Comparison of ENCODE assay signal across 1 cellular context in the genomic region with DNA sequence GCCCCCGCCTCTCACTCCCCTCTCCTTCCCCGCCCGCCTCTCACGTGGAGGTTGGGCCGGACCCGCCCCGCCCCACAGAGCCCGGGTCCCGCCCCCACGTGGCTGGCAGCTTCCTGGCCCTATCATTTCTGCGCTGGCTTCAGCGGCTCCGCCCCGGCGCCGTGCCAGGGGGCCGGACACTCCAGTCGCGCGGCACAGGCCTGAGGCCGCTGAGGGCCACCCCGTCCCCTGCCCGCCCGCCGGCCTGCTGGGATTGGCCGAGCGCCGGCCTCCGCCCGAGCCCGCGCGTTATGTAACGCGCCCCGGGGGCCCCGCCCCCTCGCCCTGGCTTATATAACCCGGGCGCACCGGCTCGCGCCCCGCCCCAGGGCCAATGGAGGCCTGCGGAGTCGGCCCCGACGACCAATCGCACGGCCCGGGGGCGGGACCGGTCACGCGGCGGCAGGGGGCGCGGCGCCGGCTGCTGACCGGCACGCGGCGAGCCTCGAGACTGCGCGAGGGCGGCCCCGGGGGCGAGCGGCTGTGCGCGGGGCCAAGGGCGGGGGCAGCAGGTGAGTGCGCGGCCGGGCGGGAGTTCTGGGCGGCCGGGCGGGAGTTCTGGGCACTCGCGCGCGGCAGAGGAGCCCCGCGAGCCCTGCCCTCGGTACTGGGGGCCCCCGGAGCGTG.
TF ChIP-seq lines count a peak whose summit lies in the region.

Gene PER3 (plus strand): TSS at position 466 of the 666 bp plus-strand sequence. CDS start 587 bp downstream, outside the sequence.

TF ChIP-seq in K562, 482 proteins besides CTCF, POLR2A, EP300 and RAD21 (continued from another document and continues in another):
- TF ChIP-seq ZNF592 (IDR thresholded peaks at IDR 0.05) (peak; percentile 89), ZNF589 (CRISPR knock-in tag; IDR thresholded peaks at IDR 0.05; ENCODE audit: low read depth) (no peak), TBP (optimal IDR thresholded peaks at IDR 0.05; ENCODE audit: low read depth, low read length) (peak; percentile 94), PCBP1 (IDR thresholded peaks at IDR 0.05; ENCODE audit: low read depth, low read length, poor library complexity, severe bottlenecking) (peak; percentile 28), PHF8 (IDR thresholded peaks at IDR 0.05; ENCODE audit: borderline replicate concordance, low read length) (peak; percentile 35; the same call in 1 of the 2 replicates), ERF (CRISPR knock-in tag; IDR thresholded peaks at IDR 0.05) (0 out of 2 replicates have a peak, but pooled peaks have one; percentile 42), BHLHE40 (IDR thresholded peaks at IDR 0.05; ENCODE audit: low read length) (peak; percentile 86), SMAD4 (CRISPR knock-in tag; conservative IDR thresholded peaks at IDR 0.05) (peak; percentile 92), TGIF2 (CRISPR knock-in tag; IDR thresholded peaks at IDR 0.05) (0 out of 2 replicates have a peak, but pooled peaks have one; percentile 73), ZBTB1 (CRISPR knock-in tag; IDR thresholded peaks at IDR 0.05; ENCODE audit: borderline replicate concordance, low read depth) (peak; percentile 69; the same call in 1 of the 2 replicates), SMC3 (conservative IDR thresholded peaks at IDR 0.05; ENCODE audit: insufficient read depth, low read depth, low read length) (no peak), ATF7 (IDR thresholded peaks at IDR 0.05) (peak; percentile 77), MTA1 (IDR thresholded peaks at IDR 0.05; ENCODE audit: borderline replicate concordance) (no peak)
- TF ChIP-seq, protein P1, sequence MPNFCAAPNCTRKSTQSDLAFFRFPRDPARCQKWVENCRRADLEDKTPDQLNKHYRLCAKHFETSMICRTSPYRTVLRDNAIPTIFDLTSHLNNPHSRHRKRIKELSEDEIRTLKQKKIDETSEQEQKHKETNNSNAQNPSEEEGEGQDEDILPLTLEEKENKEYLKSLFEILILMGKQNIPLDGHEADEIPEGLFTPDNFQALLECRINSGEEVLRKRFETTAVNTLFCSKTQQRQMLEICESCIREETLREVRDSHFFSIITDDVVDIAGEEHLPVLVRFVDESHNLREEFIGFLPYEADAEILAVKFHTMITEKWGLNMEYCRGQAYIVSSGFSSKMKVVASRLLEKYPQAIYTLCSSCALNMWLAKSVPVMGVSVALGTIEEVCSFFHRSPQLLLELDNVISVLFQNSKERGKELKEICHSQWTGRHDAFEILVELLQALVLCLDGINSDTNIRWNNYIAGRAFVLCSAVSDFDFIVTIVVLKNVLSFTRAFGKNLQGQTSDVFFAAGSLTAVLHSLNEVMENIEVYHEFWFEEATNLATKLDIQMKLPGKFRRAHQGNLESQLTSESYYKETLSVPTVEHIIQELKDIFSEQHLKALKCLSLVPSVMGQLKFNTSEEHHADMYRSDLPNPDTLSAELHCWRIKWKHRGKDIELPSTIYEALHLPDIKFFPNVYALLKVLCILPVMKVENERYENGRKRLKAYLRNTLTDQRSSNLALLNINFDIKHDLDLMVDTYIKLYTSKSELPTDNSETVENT (CRISPR knock-in tag; IDR thresholded peaks at IDR 0.05): 0 out of 2 replicates have a peak, but pooled peaks have one; percentile 14
- TF ChIP-seq, protein P2, sequence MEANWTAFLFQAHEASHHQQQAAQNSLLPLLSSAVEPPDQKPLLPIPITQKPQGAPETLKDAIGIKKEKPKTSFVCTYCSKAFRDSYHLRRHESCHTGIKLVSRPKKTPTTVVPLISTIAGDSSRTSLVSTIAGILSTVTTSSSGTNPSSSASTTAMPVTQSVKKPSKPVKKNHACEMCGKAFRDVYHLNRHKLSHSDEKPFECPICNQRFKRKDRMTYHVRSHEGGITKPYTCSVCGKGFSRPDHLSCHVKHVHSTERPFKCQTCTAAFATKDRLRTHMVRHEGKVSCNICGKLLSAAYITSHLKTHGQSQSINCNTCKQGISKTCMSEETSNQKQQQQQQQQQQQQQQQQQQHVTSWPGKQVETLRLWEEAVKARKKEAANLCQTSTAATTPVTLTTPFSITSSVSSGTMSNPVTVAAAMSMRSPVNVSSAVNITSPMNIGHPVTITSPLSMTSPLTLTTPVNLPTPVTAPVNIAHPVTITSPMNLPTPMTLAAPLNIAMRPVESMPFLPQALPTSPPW (CRISPR knock-in tag; IDR thresholded peaks at IDR 0.05): peak; percentile 95
- TF ChIP-seq, protein P3, sequence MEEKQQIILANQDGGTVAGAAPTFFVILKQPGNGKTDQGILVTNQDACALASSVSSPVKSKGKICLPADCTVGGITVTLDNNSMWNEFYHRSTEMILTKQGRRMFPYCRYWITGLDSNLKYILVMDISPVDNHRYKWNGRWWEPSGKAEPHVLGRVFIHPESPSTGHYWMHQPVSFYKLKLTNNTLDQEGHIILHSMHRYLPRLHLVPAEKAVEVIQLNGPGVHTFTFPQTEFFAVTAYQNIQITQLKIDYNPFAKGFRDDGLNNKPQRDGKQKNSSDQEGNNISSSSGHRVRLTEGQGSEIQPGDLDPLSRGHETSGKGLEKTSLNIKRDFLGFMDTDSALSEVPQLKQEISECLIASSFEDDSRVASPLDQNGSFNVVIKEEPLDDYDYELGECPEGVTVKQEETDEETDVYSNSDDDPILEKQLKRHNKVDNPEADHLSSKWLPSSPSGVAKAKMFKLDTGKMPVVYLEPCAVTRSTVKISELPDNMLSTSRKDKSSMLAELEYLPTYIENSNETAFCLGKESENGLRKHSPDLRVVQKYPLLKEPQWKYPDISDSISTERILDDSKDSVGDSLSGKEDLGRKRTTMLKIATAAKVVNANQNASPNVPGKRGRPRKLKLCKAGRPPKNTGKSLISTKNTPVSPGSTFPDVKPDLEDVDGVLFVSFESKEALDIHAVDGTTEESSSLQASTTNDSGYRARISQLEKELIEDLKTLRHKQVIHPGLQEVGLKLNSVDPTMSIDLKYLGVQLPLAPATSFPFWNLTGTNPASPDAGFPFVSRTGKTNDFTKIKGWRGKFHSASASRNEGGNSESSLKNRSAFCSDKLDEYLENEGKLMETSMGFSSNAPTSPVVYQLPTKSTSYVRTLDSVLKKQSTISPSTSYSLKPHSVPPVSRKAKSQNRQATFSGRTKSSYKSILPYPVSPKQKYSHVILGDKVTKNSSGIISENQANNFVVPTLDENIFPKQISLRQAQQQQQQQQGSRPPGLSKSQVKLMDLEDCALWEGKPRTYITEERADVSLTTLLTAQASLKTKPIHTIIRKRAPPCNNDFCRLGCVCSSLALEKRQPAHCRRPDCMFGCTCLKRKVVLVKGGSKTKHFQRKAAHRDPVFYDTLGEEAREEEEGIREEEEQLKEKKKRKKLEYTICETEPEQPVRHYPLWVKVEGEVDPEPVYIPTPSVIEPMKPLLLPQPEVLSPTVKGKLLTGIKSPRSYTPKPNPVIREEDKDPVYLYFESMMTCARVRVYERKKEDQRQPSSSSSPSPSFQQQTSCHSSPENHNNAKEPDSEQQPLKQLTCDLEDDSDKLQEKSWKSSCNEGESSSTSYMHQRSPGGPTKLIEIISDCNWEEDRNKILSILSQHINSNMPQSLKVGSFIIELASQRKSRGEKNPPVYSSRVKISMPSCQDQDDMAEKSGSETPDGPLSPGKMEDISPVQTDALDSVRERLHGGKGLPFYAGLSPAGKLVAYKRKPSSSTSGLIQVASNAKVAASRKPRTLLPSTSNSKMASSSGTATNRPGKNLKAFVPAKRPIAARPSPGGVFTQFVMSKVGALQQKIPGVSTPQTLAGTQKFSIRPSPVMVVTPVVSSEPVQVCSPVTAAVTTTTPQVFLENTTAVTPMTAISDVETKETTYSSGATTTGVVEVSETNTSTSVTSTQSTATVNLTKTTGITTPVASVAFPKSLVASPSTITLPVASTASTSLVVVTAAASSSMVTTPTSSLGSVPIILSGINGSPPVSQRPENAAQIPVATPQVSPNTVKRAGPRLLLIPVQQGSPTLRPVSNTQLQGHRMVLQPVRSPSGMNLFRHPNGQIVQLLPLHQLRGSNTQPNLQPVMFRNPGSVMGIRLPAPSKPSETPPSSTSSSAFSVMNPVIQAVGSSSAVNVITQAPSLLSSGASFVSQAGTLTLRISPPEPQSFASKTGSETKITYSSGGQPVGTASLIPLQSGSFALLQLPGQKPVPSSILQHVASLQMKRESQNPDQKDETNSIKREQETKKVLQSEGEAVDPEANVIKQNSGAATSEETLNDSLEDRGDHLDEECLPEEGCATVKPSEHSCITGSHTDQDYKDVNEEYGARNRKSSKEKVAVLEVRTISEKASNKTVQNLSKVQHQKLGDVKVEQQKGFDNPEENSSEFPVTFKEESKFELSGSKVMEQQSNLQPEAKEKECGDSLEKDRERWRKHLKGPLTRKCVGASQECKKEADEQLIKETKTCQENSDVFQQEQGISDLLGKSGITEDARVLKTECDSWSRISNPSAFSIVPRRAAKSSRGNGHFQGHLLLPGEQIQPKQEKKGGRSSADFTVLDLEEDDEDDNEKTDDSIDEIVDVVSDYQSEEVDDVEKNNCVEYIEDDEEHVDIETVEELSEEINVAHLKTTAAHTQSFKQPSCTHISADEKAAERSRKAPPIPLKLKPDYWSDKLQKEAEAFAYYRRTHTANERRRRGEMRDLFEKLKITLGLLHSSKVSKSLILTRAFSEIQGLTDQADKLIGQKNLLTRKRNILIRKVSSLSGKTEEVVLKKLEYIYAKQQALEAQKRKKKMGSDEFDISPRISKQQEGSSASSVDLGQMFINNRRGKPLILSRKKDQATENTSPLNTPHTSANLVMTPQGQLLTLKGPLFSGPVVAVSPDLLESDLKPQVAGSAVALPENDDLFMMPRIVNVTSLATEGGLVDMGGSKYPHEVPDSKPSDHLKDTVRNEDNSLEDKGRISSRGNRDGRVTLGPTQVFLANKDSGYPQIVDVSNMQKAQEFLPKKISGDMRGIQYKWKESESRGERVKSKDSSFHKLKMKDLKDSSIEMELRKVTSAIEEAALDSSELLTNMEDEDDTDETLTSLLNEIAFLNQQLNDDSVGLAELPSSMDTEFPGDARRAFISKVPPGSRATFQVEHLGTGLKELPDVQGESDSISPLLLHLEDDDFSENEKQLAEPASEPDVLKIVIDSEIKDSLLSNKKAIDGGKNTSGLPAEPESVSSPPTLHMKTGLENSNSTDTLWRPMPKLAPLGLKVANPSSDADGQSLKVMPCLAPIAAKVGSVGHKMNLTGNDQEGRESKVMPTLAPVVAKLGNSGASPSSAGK (IDR thresholded peaks at IDR 0.05): peak; percentile 43
